32 cellular contexts compared by ENCODE assay signal in the genomic region with DNA sequence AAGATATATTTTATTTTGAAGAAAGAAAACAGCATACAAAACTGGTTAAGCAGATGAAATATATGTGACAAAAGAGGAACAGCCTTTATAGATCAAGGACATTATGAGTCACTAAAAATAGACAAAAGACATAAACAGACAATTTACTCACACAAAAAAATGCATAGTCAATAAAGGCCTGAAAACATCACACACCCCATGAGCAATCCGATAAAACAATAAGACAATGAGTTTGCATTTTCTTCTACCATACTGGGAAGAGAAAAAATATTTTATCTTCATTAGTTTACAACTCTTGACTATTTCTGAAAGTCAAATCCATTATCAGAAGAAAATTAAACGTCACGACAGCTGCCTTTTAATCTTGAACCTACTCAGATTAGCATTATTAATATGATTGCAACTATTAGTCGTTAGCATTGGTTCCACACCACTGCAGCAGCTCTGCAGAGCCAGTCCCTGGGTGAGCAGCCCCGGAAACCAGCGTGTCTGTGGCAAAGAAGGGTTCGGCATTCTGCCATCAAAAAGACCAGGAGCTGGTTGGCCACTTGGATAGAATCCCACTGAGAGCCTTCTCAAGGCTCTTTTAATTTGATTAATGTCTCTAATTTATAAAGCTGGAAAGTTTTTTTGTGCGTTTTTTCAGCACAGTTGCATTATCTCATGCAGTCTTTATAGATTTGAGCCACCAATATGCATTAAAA.
"Had no signal": no experiment of that assay in that cellular context is flagged by ENCODE, and none has a peak within 500 bp of the region (broad histone marks: within the 10 kb centered on the region; RNA-seq: fewer than 3 reads in every experiment).

No MANE protein-coding gene starts in this region.

- DNase-seq: activated CD4-positive, alpha-beta memory T cell treated with anti-CD3 and anti-CD28 coated beads, Interleukin-2, amount 10 ng/mL, durations not matched to agents 7 days and 5 days; activated CD4-positive, alpha-beta T cell treated with anti-CD3 and anti-CD28 coated beads for 1 hour; activated CD4-positive, alpha-beta T cell treated with anti-CD3 and anti-CD28 coated beads for 48 hours; activated CD4-positive, CD25-positive, alpha-beta regulatory T cell; activated CD8-positive, alpha-beta memory T cell treated with anti-CD3 and anti-CD28 coated beads for 24 hours; activated CD8-positive, alpha-beta memory T cell treated with anti-CD3 and anti-CD28 coated beads, Interleukin-2, amount 10 ng/mL, durations not matched to agents 7 days and 5 days; activated CD8-positive, alpha-beta memory T cell treated with anti-CD3 and anti-CD28 coated beads, Interleukin-2, amount 50 U/mL, for 48 hours; activated effector memory CD4-positive, alpha-beta T cell treated with anti-CD3 and anti-CD28 coated beads, Interleukin-2, amount 50 U/mL, for 16 hours; activated naive CD4-positive, alpha-beta T cell; activated naive CD8-positive, alpha-beta T cell treated with anti-CD3 and anti-CD28 coated beads, Interleukin-2, amount 10 ng/mL, durations not matched to agents 7 days and 5 days; activated T-cell treated with anti-CD3 and anti-CD28 coated beads, Interleukin-2, amount 50 U/mL, for 48 hours; caudate nucleus; cerebellar nuclear complex; IMR-90; Karpas-422; KBM-7; NCI-H1048; NCI-H1105 treated with DMSO at 0.1 percent for 48 hours; NCI-H1436; NCI-H1694; NCI-H1930; NCI-H2081 treated with DMSO at 0.1 percent for 48 hours; NCI-H345; NCI-H524 treated with DMSO at 0.1 percent for 48 hours; RPMI8226; SHP77 treated with DMSO at 0.1 percent for 48 hours; SK-N-SH; WERI-Rb-1 had no signal

- H3K4me3 ChIP-seq: SJSA1 had no signal

- ATAC-seq: activated CD8-positive, alpha-beta memory T cell treated with anti-CD3 and anti-CD28 coated beads, Interleukin-2, amount 10 ng/mL, durations not matched to agents 7 days and 5 days; Panc1 had no signal

- H3K4me2 ChIP-seq: SK-N-SH had no signal

- H3K27ac ChIP-seq: SJSA1, WERI-Rb-1 had no signal

- FAIRE-seq: astrocyte, bronchial epithelial cell had no signal

- H3K4me1 ChIP-seq: SJSA1 had no signal

- H3K36me3 ChIP-seq: SJSA1, WERI-Rb-1 had no signal

- H3K9me3 ChIP-seq: SJSA1, SK-N-SH had no signal
